ENCODE assay signal across 1 cellular context in genomic region chr1:46210561-46210960, GRCh38.
A peak's percentile ranks its signal among the peaks of the same experiment; 100 is the strongest.
TF ChIP-seq lines count a peak whose summit lies in the region.

No MANE protein-coding gene starts in this region.

TF ChIP-seq in K562, 482 proteins besides CTCF, POLR2A, EP300 and RAD21:
- TF ChIP-seq SP1 (CRISPR knock-in tag; IDR thresholded peaks at IDR 0.05) (0 out of 2 replicates have a peak, but pooled peaks have one; percentile 23), TAF7 (tag; IDR thresholded peaks at IDR 0.05) (no peak)
